In genomic region chr15:41535529-41535928, GRCh38 we compare ENCODE assay signal across 18 cellular contexts. TPM values are rescaled to one million over a fixed set of nuclear protein-coding genes. Genes with fewer than 3 reads are reported as not detected.
A peak's percentile ranks its signal among the peaks of the same experiment; 100 is the strongest.
DNase-seq lines count a peak whose midpoint lies in the region; ATAC-seq and TF ChIP-seq lines count a peak whose summit lies in the region.
"Had no signal": no experiment of that assay in that cellular context is flagged by ENCODE, and none has a peak within 500 bp of the region (broad histone marks: within the 10 kb centered on the region; RNA-seq: fewer than 3 reads in every experiment).

No MANE protein-coding gene starts in this region.

- intact Hi-C loops in Right ventricle myocardium superior (cut with DNase I): no loop called here
- intact Hi-C loops in Right ventricle myocardium inferior (cut with DNase I): no loop called here
- intact Hi-C loops in Panc1 (cut with micrococcal nuclease; ENCODE audit: unreplicated experiment): no loop called here

- no peak overlapping the region for H2BK15ac ChIP-seq in neuronal stem cell (ENCODE audit: low read length)

- no peak overlapping the region for H4K8ac ChIP-seq in neuronal stem cell (ENCODE audit: low read depth, low read length)

- peaks cover 0 to 13% (median 0%) of the 10 kb centered on the region in 11 experiments; a peak in 2 of 22 replicates for H4K20me1 ChIP-seq in BLaER1 treated with 17β-estradiol and CSF1 and Interleukin-3, amounts not matched to agents 10 nM and 100 nM

- no peaks in the 10 kb centered on the region for H3K27me3 ChIP-seq in BLaER1 treated with 17β-estradiol and CSF1 and Interleukin-3, amounts not matched to agents 10 nM and 100 nM
- H3K27me3 ChIP-seq in Panc1 (ENCODE audit: control insufficient read depth, insufficient read depth, low read length): no peaks in the 10 kb centered on the region
- H3K27me3 ChIP-seq in neuronal stem cell (ENCODE audit: control insufficient read depth in 3 of 3, insufficient read depth in 3 of 3, low read depth in 1 of 3, low read length in 3 of 3): no peaks in the 10 kb centered on the region

- no peak overlapping the region for H2AFZ ChIP-seq in neuronal stem cell (ENCODE audit: low read length)

- no peak overlapping the region for H2BK120ac ChIP-seq in neuronal stem cell (ENCODE audit: low read depth, low read length)

- H3K18ac ChIP-seq in neuronal stem cell (ENCODE audit: low read length): no peak overlapping the region

- H4K91ac ChIP-seq in neuronal stem cell (ENCODE audit: low read depth, low read length, poor library complexity): no peak overlapping the region

- DNase-seq in Right ventricle myocardium superior: peak; percentile 10
- DNase-seq in Right ventricle myocardium inferior (ENCODE audit: missing footprints): no peak
- DNase-seq in Panc1 (ENCODE audit: low read depth, low spot score): no peak
- no peak for DNase-seq in neuronal stem cell (ENCODE audit: low spot score)
- no peak for DNase-seq in NCI-H1048 (lab: John Stamatoyannopoulos, UW)
- DNase-seq in NCI-H1436 treated with DMSO at 0.1 percent for 48 hours (lab: John Stamatoyannopoulos, UW): no peak
- DNase-seq: CD4-positive, alpha-beta T cell; CD8-positive, alpha-beta memory T cell; DMS 273 treated with DMSO at 0.1 percent for 48 hours; DMS79; EL; GDM1; GOT3; HFFc6 had no signal

- H3K27ac ChIP-seq in BLaER1 treated with 17β-estradiol and CSF1 and Interleukin-3, amounts not matched to agents 10 nM and 100 nM: no peak overlapping the region; a peak in 1 of 22 replicates
- H3K27ac ChIP-seq in Panc1 (ENCODE audit: low read length) (no peak overlapping the region), neuronal stem cell (replicated peaks; ENCODE audit: low read length) (no peak overlapping the region)

- CTCF ChIA-PET in Panc1 (lab: Charles Lee): no interaction called here

- in situ Hi-C loops in Panc1 (cut with HindIII; ENCODE audit: low pct_unique_long_range_greater_than_20kb, low sequenced_read_pairs): no loop called here

- no peak overlapping the region for H3K14ac ChIP-seq in neuronal stem cell (ENCODE audit: low read length)

- H2AK5ac ChIP-seq in neuronal stem cell (ENCODE audit: low read depth, low read length): no peak overlapping the region

- H3K36me3 ChIP-seq in BLaER1 treated with 17β-estradiol and CSF1 and Interleukin-3, amounts not matched to agents 10 nM and 100 nM: peaks cover 54 to 59% (median 55%) of the 10 kb centered on the region in 11 experiments
- H3K36me3 ChIP-seq in Panc1 (ENCODE audit: control insufficient read depth, insufficient read depth, low read length): peaks cover 7% of the 10 kb centered on the region; the same call in 1 of the 2 replicates
- H3K36me3 ChIP-seq in neuronal stem cell (replicated peaks in 1 of 2; ENCODE audit: control insufficient read depth in 2 of 2, insufficient read depth in 2 of 2, low read length in 2 of 2): peaks cover 24 to 58% of the 10 kb centered on the region in 2 donors

- POLR2A ChIA-PET in Panc1 (lab: Charles Lee): no interaction called here

- TSS peak; percentile 20 for BruUV-seq in Panc1 (replicated peaks; lab: Mats Ljungman, UMichigan)

- no peaks in the 10 kb centered on the region for H3K9me3 ChIP-seq in BLaER1 treated with 17β-estradiol and CSF1 and Interleukin-3, amounts not matched to agents 10 nM and 100 nM (replicated peaks in 1 of 11)
- H3K9me3 ChIP-seq in Panc1 (ENCODE audit: control insufficient read depth, insufficient read depth, low read depth, low read length): no peaks in the 10 kb centered on the region
- no peaks in the 10 kb centered on the region for H3K9me3 ChIP-seq in neuronal stem cell (replicated peaks in 1 of 2; ENCODE audit: control insufficient read depth in 2 of 2, insufficient read depth in 1 of 2, low read depth in 1 of 2, low read length in 2 of 2)
- H3K9me3 ChIP-seq: HAP-1 had no signal

- peaks cover 9 to 52% (median 43%) of the 10 kb centered on the region in 10 experiments for H3K4me1 ChIP-seq in BLaER1 treated with 17β-estradiol and CSF1 and Interleukin-3, amounts not matched to agents 10 nM and 100 nM
- H3K4me1 ChIP-seq in Panc1 (ENCODE audit: control insufficient read depth, insufficient read depth, low read length): no peaks in the 10 kb centered on the region
- H3K4me1 ChIP-seq in neuronal stem cell (ENCODE audit: control insufficient read depth in 2 of 2, insufficient read depth in 1 of 2, low read depth in 1 of 2, low read length in 2 of 2): no peaks in the 10 kb centered on the region

- no peak overlapping the region for H3K23ac ChIP-seq in neuronal stem cell (ENCODE audit: low read depth, low read length, poor library complexity)

- no CpG with 5 or more reads among the region's 1 CpG for WGBS in neuronal stem cell (ENCODE audit: extremely low coverage in 2 of 2, insufficient read length in 2 of 2, insufficient replicate concordance in 1 of 2), 2 donors

- no peak for TF ChIP-seq CTCF in Panc1 (IDR thresholded peaks at IDR 0.05)

- no peak overlapping the region for H2BK12ac ChIP-seq in neuronal stem cell (ENCODE audit: low read length)

- no peaks in the 10 kb centered on the region for H3K79me1 ChIP-seq in neuronal stem cell (ENCODE audit: low read depth, low read length)

- no peak overlapping the region for H3K4ac ChIP-seq in neuronal stem cell (ENCODE audit: low read length)

- no peak overlapping the region for H3K9ac ChIP-seq in BLaER1 treated with 17β-estradiol and CSF1 and Interleukin-3, amounts not matched to agents 10 nM and 100 nM
- H3K9ac ChIP-seq in neuronal stem cell (ENCODE audit: low read depth, low read length, poor library complexity): peak overlapping the region; percentile 27

- peak overlapping the region in 8 of 11 experiments; percentile 6 to 57 (median 32); a peak in 15 of 22 replicates for H3K4me2 ChIP-seq in BLaER1 treated with 17β-estradiol and CSF1 and Interleukin-3, amounts not matched to agents 10 nM and 100 nM
- no peak overlapping the region for H3K4me2 ChIP-seq in neuronal stem cell (ENCODE audit: insufficient read depth, low read length, poor library complexity, severe bottlenecking)

- no peak for ATAC-seq in Right ventricle myocardium superior (ENCODE audit: poor library complexity)
- ATAC-seq in Right ventricle myocardium inferior: no peak
- no peak for ATAC-seq in Panc1
- ATAC-seq: GM12878 had no signal

- no peak overlapping the region for H3K4me3 ChIP-seq in BLaER1 treated with 17β-estradiol and CSF1 and Interleukin-3, amounts not matched to agents 10 nM and 100 nM
- H3K4me3 ChIP-seq in Panc1 (ENCODE audit: low read depth in 2 of 2, low read length in 2 of 2): no peak overlapping the region
- H3K4me3 ChIP-seq in neuronal stem cell (ENCODE audit: low read length in 2 of 2): no peak overlapping the region
- H3K4me3 ChIP-seq: GM12878, HAP-1 had no signal

- H2BK5ac ChIP-seq in neuronal stem cell (ENCODE audit: low read length): no peak overlapping the region

RNA-seq across cellular contexts. Expression of gene RPAP1, which starts 8.5 kb away (rescaled TPM):
- 26.4 TPM for total RNA-seq in Right ventricle myocardium superior
- total RNA-seq in Right ventricle myocardium inferior: 26.7 TPM
- total RNA-seq in Panc1 (2021; ENCODE audit: unreplicated experiment): 53.5 TPM
- polyA plus RNA-seq in Panc1 (2012; ENCODE audit: insufficient read length): 36.6 TPM
- 21.6 TPM for polyA plus RNA-seq in neuronal stem cell (2013, experiment 1 of 2)
- 20.4 TPM for polyA plus RNA-seq in neuronal stem cell (2013, experiment 2 of 2)

RNA-seq across cellular contexts. Expression of gene LTK, which starts 21.9 kb away (rescaled TPM):
- total RNA-seq in Right ventricle myocardium superior: 1.1 TPM
- 1.5 TPM for total RNA-seq in Right ventricle myocardium inferior
- total RNA-seq in Panc1 (2021; ENCODE audit: unreplicated experiment): not detected
- not detected for polyA plus RNA-seq in Panc1 (2012; ENCODE audit: insufficient read length)
- polyA plus RNA-seq in neuronal stem cell (2013, experiment 1 of 2): 0.03 TPM
- polyA plus RNA-seq in neuronal stem cell (2013, experiment 2 of 2): 0.06 TPM
- polyA plus RNA-seq: CD14-positive monocyte had no signal

RNA-seq across cellular contexts. Expression of gene TYRO3, which starts 23.5 kb away (rescaled TPM):
- total RNA-seq in Right ventricle myocardium superior: 4.3 TPM
- total RNA-seq in Right ventricle myocardium inferior: 5.6 TPM
- total RNA-seq in Panc1 (2021; ENCODE audit: unreplicated experiment): 41.7 TPM
- polyA plus RNA-seq in Panc1 (2012; ENCODE audit: insufficient read length): 36.7 TPM
- polyA plus RNA-seq in neuronal stem cell (2013, experiment 1 of 2): 121 TPM
- polyA plus RNA-seq in neuronal stem cell (2013, experiment 2 of 2): 118 TPM

RNA-seq across cellular contexts. Expression of gene ITPKA, which starts 41.9 kb away (rescaled TPM):
- total RNA-seq in Right ventricle myocardium superior: 2.6 TPM
- total RNA-seq in Right ventricle myocardium inferior: 2.7 TPM
- total RNA-seq in Panc1 (2021; ENCODE audit: unreplicated experiment): 6.3 TPM
- polyA plus RNA-seq in Panc1 (2012; ENCODE audit: insufficient read length): 8.7 TPM
- 0.46 TPM for polyA plus RNA-seq in neuronal stem cell (2013, experiment 1 of 2)
- polyA plus RNA-seq in neuronal stem cell (2013, experiment 2 of 2): 0.47 TPM
- total RNA-seq: CD4-positive, alpha-beta T cell had no signal
- polyA plus RNA-seq: CD14-positive monocyte; CD8-positive, alpha-beta memory T cell had no signal
